Comparison of ENCODE assay signal across 8 cellular contexts in the genomic region with DNA sequence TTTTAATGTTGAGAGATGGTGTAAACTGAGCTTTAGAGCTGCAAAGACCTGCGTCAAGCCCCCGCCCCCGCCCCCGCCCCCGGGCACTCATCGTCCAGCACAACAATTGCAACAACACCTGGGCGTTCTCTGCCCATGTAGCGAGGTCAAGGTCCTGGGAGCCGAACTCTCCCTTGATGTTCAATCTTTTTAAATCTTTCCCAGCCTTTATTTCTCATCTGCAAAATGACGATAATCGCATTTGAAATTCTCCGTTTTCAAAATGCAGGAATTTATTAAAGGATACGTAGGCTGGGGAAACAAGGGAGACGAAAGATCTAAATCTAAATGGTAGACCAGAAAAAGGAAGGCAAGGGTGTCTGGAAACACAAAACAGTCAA. TPM values are rescaled to one million over a fixed set of nuclear protein-coding genes. Genes with fewer than 3 reads are reported as not detected.
A peak's percentile ranks its signal among the peaks of the same experiment; 100 is the strongest.
DNase-seq lines count a peak whose midpoint lies in the region; ATAC-seq, FAIRE-seq and TF ChIP-seq lines count a peak whose summit lies in the region.

No MANE protein-coding gene starts in this region.

- H3K79me2 ChIP-seq in astrocyte (ENCODE audit: insufficient read depth, low read length) (peaks cover 44% of the 10 kb centered on the region), keratinocyte (ENCODE audit: control insufficient read depth, insufficient read depth, low read length) (peaks cover 44% of the 10 kb centered on the region)

- no peak for ATAC-seq in esophagus mucosa

- peaks cover 30% of the 10 kb centered on the region for H3K4me1 Mint-ChIP-seq in astrocyte (ENCODE audit: low read depth, unreplicated experiment)

- H4K20me1 ChIP-seq in astrocyte (ENCODE audit: insufficient read depth, low read length) (peaks cover 32% of the 10 kb centered on the region), keratinocyte (ENCODE audit: control insufficient read depth, extremely low read depth, insufficient read depth, low read length) (peaks cover 22% of the 10 kb centered on the region)

- no peaks in the 10 kb centered on the region for H3K9me3 Mint-ChIP-seq in astrocyte (ENCODE audit: unreplicated experiment)

- no peak overlapping the region for H3K27ac Mint-ChIP-seq in astrocyte (ENCODE audit: unreplicated experiment)

- peak overlapping the region; percentile 22 for H2AFZ ChIP-seq in astrocyte (ENCODE audit: low read depth, low read length)
- peak overlapping the region; percentile 84 for H2AFZ ChIP-seq in keratinocyte (ENCODE audit: control insufficient read depth, low read length)

- peak overlapping the region; percentile 97 for H3K4me3 ChIP-seq in GM12864 (ENCODE audit: low read depth, low read length)
- peak overlapping the region; percentile 66 for H3K4me3 ChIP-seq in HUES6 (ENCODE audit: low read depth, low read length)
- peak overlapping the region; percentile 97 for H3K4me3 ChIP-seq in astrocyte (ENCODE audit: insufficient read depth, low read depth, low read length)
- H3K4me3 ChIP-seq in keratinocyte (ENCODE audit: control insufficient read depth in 2 of 3, extremely low read depth in 1 of 3, insufficient read depth in 2 of 3, low read depth in 1 of 3, low read length in 3 of 3) = peak overlapping the region; percentile 44 to 90 (median 81)

- no peaks in the 10 kb centered on the region for H3K36me3 Mint-ChIP-seq in astrocyte (ENCODE audit: low read depth, unreplicated experiment)

- H3K4me1 ChIP-seq in HUES6 (ENCODE audit: control insufficient read depth, insufficient read depth, low read length) = peaks cover 25% of the 10 kb centered on the region
- H3K4me1 ChIP-seq in astrocyte (ENCODE audit: insufficient read depth, low read length) = peaks cover 20% of the 10 kb centered on the region
- peaks cover 32% of the 10 kb centered on the region for H3K4me1 ChIP-seq in keratinocyte (ENCODE audit: control insufficient read depth, extremely low read depth, insufficient read depth, low read length)

- no peaks in the 10 kb centered on the region for H3K27me3 ChIP-seq in HUES6 (ENCODE audit: control insufficient read depth, insufficient read depth, low read length)
- no peaks in the 10 kb centered on the region for H3K27me3 ChIP-seq in astrocyte (ENCODE audit: insufficient read depth, low read length)
- H3K27me3 ChIP-seq in keratinocyte (ENCODE audit: control insufficient read depth, extremely low read depth, insufficient read depth, low read length) = no peaks in the 10 kb centered on the region

- TF ChIP-seq CTCF in 22Rv1 (IDR thresholded peaks at IDR 0.05) = no peak
- TF ChIP-seq CTCF in GM12864 (IDR thresholded peaks at IDR 0.05; ENCODE audit: low read depth, low read length, missing control alignments) = no peak
- no peak for TF ChIP-seq CTCF in astrocyte (IDR thresholded peaks at IDR 0.05; ENCODE audit: insufficient read depth, low read depth, low read length)
- TF ChIP-seq CTCF in keratinocyte (optimal IDR thresholded peaks at IDR 0.05 in 1 of 3, IDR thresholded peaks at IDR 0.05 in 1 of 3, conservative IDR thresholded peaks at IDR 0.05 in 1 of 3; ENCODE audit: extremely low read depth in 1 of 3, insufficient read depth in 2 of 3, low read length in 3 of 3) = no peak

- no peaks in the 10 kb centered on the region for H3K9me1 ChIP-seq in keratinocyte (ENCODE audit: control insufficient read depth, extremely low read depth, insufficient read depth, low read length)

- no peak overlapping the region for H3K4me3 Mint-ChIP-seq in astrocyte (ENCODE audit: unreplicated experiment)

- H3K9ac ChIP-seq in HUES6 (ENCODE audit: low read length) = peak overlapping the region; percentile 56
- peak overlapping the region; percentile 82 for H3K9ac ChIP-seq in astrocyte (ENCODE audit: low read length)
- H3K9ac ChIP-seq in keratinocyte (ENCODE audit: control insufficient read depth, extremely low read depth, insufficient read depth, low read length) = peak overlapping the region; percentile 91

- peaks cover 26% of the 10 kb centered on the region for H3K36me3 ChIP-seq in HUES6 (ENCODE audit: control insufficient read depth, insufficient read depth, low read length)
- H3K36me3 ChIP-seq in astrocyte (ENCODE audit: insufficient read depth, low read length) = no peaks in the 10 kb centered on the region
- H3K36me3 ChIP-seq in keratinocyte (ENCODE audit: control insufficient read depth in 2 of 2, extremely low read depth in 1 of 2, insufficient read depth in 2 of 2, low read length in 2 of 2) = peaks cover 7% of the 10 kb centered on the region in 2 experiments

- H3K9me3 ChIP-seq in HUES6 (ENCODE audit: control insufficient read depth, insufficient read depth, low read depth, low read length) (peaks cover 4% of the 10 kb centered on the region; the same call in 1 of the 2 replicates), astrocyte (ENCODE audit: insufficient read depth, low read depth, low read length) (peaks cover 5% of the 10 kb centered on the region), keratinocyte (ENCODE audit: control insufficient read depth, low read depth, low read length) (peaks cover 8% of the 10 kb centered on the region)

- FAIRE-seq in astrocyte (lab: Jason Lieb, UNC) (no peak), keratinocyte (lab: Jason Lieb, UNC) (no peak)

- dilution Hi-C loops in keratinocyte (cut with MboI; ENCODE audit: extremely low pct_ligation_motif_present, low sequenced_read_pairs) = loop anchor here (25.0 kb wide), 1 partner anchor 135 kb away; no protein-coding TSS in a partner anchor

- DNase-seq in GM12864 (ENCODE audit: low read depth) (no peak), astrocyte (ENCODE audit: low read depth) (no peak), keratinocyte (ENCODE audit: low read depth, low spot score) (no peak), substantia nigra (lab: John Stamatoyannopoulos, UW) (peak in 21 of 49 donors; percentile 3 to 61 (median 15)), NCI-H2171 treated with DMSO at 0.1 percent for 48 hours (lab: John Stamatoyannopoulos, UW) (no peak)

- H3K27me3 Mint-ChIP-seq in astrocyte (ENCODE audit: low read depth, unreplicated experiment) = no peaks in the 10 kb centered on the region

- H3K27ac ChIP-seq in 22Rv1 (peak overlapping the region; percentile 91), HUES6 (ENCODE audit: low read depth, low read length) (peak overlapping the region; percentile 53), astrocyte (ENCODE audit: low read depth, low read length) (peak overlapping the region; percentile 87), keratinocyte (ENCODE audit: control insufficient read depth, insufficient read depth, low read length) (peak overlapping the region; percentile 97), substantia nigra (ENCODE audit: low read depth, low read length, poor library complexity, severe bottlenecking) (peak overlapping the region; percentile 83)

- H3K4me2 ChIP-seq in astrocyte (ENCODE audit: low read length) (peak overlapping the region; percentile 84), keratinocyte (ENCODE audit: control insufficient read depth, extremely low read depth, insufficient read depth, low read depth, low read length) (peak overlapping the region; percentile 83)

RNA-seq across cellular contexts. Expression of a gene that starts 0.6 kb away (rescaled TPM):
- 136 and 179 TPM in 2 replicates for total RNA-seq in astrocyte
- polyA plus RNA-seq in keratinocyte = 334 to 541 TPM (median 482 TPM) in 3 replicates
- 146 TPM for polyA plus RNA-seq in keratinocyte (2011; ENCODE audit: low read depth)
- 228 and 437 TPM in 2 replicates for polyA plus RNA-seq in keratinocyte (2011; cell fraction: cytosol; rRNA removed)
- 478 and 606 TPM in 2 replicates for polyA plus RNA-seq in keratinocyte (2011; cell fraction: nucleus; rRNA removed)
- polyA plus RNA-seq in keratinocyte (2012; ENCODE audit: low replicate concordance) = 188 and 366 TPM in 2 replicates
- 101 to 276 TPM (median 151 TPM) in 3 replicates for polyA minus RNA-seq in keratinocyte
- 207 TPM for polyA minus RNA-seq in keratinocyte (2011; cell fraction: cytosol; rRNA and poly(A)+ RNA removed)
- polyA minus RNA-seq in keratinocyte (2011; cell fraction: nucleus; rRNA and poly(A)+ RNA removed) = 255 and 403 TPM in 2 replicates
- 173 TPM for total RNA-seq in esophagus mucosa

RNA-seq across cellular contexts. Expression of a gene that starts 52.0 kb away (rescaled TPM):
- total RNA-seq in astrocyte (380 and 385 TPM in 2 replicates), esophagus mucosa (15.4 TPM)
- polyA plus RNA-seq in keratinocyte = 1.4 to 3.8 TPM (median 1.9 TPM) in 3 replicates
- polyA plus RNA-seq in keratinocyte (2011; ENCODE audit: low read depth) = 13.5 TPM
- 0.86 and 1.3 TPM in 2 replicates for polyA plus RNA-seq in keratinocyte (2011; cell fraction: cytosol; rRNA removed)
- 4.9 and 5.1 TPM in 2 replicates for polyA plus RNA-seq in keratinocyte (2011; cell fraction: nucleus; rRNA removed)
- polyA plus RNA-seq in keratinocyte (2012; ENCODE audit: low replicate concordance) = 1.1 and 10.5 TPM in 2 replicates
- 0.77 to 2.3 TPM (median 1.4 TPM) in 3 replicates for polyA minus RNA-seq in keratinocyte
- polyA minus RNA-seq in keratinocyte (2011; cell fraction: cytosol; rRNA and poly(A)+ RNA removed) = 5.8 TPM
- 1.7 and 3.2 TPM in 2 replicates for polyA minus RNA-seq in keratinocyte (2011; cell fraction: nucleus; rRNA and poly(A)+ RNA removed)

Comparison
In these comparisons a context has a peak if more than half of its experiments do, and no peak if none do; other contexts are left out.
1. RNA of a gene that starts 52.0 kb away (total RNA-seq): 380 to 385 TPM in astrocyte; 15.4 TPM in esophagus mucosa (single experiment); every median in the first group is over 10 times any median in the second.
2. Peak in every context shown above with its lines, with median percentiles within 50 percentile points of each other: H3K27ac ChIP-seq, H3K4me3 ChIP-seq and H3K9ac ChIP-seq.